In the genomic region with DNA sequence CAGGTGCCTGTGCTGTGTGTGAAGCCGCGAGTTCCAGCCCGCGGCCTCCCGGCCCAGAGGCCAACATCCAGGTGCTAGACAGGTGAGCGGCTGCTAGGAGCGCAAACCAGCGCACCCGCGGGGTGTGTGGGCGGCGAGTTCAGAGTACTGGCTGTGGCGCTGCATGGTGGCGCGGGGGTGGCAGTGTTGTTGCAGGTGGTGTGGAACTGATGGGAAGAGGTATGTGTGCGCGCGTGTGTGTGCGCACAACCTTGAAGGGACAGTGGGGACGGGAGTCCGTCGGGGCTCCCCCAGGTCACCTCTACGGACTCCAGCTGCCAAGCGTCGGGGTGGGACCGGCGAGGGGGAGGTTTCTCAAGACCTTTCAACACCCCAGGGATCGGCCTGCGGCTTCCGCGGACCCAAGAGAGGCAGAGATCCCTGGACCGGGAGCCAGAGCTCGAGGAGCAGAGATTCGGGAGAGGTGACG, we compare ENCODE assay signal across 8 cellular contexts. TPM values are rescaled to one million over a fixed set of nuclear protein-coding genes. Genes with fewer than 3 reads are reported as not detected.
DNase-seq lines count a peak whose midpoint lies in the region; ATAC-seq, FAIRE-seq and TF ChIP-seq lines count a peak whose summit lies in the region.

No MANE protein-coding gene starts in this region.

- no peaks in the 10 kb centered on the region for H3K9me3 ChIP-seq in heart left ventricle
- H3K9me3 ChIP-seq in GM12878 (replicated peaks; ENCODE audit: control insufficient read depth, insufficient read depth, low read length) = no peaks in the 10 kb centered on the region

- TF ChIP-seq EP300 in GM12878 (IDR thresholded peaks at IDR 0.05; ENCODE audit: borderline replicate concordance in 1 of 2, control insufficient read depth in 1 of 2, low read depth in 2 of 2, low read length in 2 of 2) = no peak

- in situ Hi-C loops in GM12878 (cut with MboI) = no loop called here

- H3K36me3 ChIP-seq in heart left ventricle = no peaks in the 10 kb centered on the region
- no peaks in the 10 kb centered on the region for H3K36me3 ChIP-seq in GM12878 (ENCODE audit: control insufficient read depth in 2 of 2, insufficient read depth in 2 of 2, low read length in 1 of 2)
- H3K36me3 ChIP-seq in urinary bladder (ENCODE audit: insufficient read depth) = no peaks in the 10 kb centered on the region

- H3K4me1 ChIP-seq in heart left ventricle (peaks cover 0 to 28% (median 15%) of the 10 kb centered on the region in 12 donors), GM12878 (ENCODE audit: control insufficient read depth, insufficient read depth, low read length) (no peaks in the 10 kb centered on the region), urinary bladder (ENCODE audit: insufficient read depth) (no peaks in the 10 kb centered on the region)

- TF ChIP-seq CTCF in heart left ventricle (IDR thresholded peaks at IDR 0.05) (no peak), GM12878 (IDR thresholded peaks at IDR 0.05 in 2 of 3, conservative IDR thresholded peaks at IDR 0.05 in 1 of 3; ENCODE audit: control insufficient read depth in 2 of 3, extremely low read depth in 1 of 3, insufficient read depth in 1 of 3, low read depth in 3 of 3, low read length in 3 of 3) (no peak)

- RAD21 ChIA-PET in GM12878 (lab: Charles Lee; ENCODE audit: unreplicated experiment) = interaction anchor here (1.8 kb wide), 1 partner anchor 37 kb away, joined by 7 read pairs; no protein-coding TSS in a partner anchor

- TF ChIP-seq POLR2A in heart left ventricle (IDR thresholded peaks at IDR 0.05) (no peak), GM12878 (IDR thresholded peaks at IDR 0.05; ENCODE audit: low read depth, low read length) (no peak)

- H3K9me3 Mint-ChIP-seq in naive B cell = peaks cover 0 to 2% (median 0%) of the 10 kb centered on the region in 7 donors

- H3K36me3 Mint-ChIP-seq in naive B cell = peaks cover 0 to 8% of the 10 kb centered on the region in 2 donors

- peaks cover 19 to 38% (median 36%) of the 10 kb centered on the region in 3 donors for H3K4me1 Mint-ChIP-seq in naive B cell

- SMC1A ChIA-PET in GM12878 (lab: Charles Lee; ENCODE audit: uncharacterized antibody, unreplicated experiment) = interaction anchor here (3.1 kb wide), 1 partner anchor 38 kb away, joined by 18 read pairs; no protein-coding TSS in a partner anchor

- peaks cover 61 to 95% (median 91%) of the 10 kb centered on the region in 3 donors for H3K27me3 Mint-ChIP-seq in naive B cell

- 2 to 4% (median 2%) methylated on average over 24 to 35 of the region's 35 CpGs for WGBS in heart left ventricle, 4 donors
- WGBS in GM12878 (ENCODE audit: insufficient coverage, insufficient replicate concordance, low lambda C conversion rate, missing lambda C conversion rate) = 7% methylated on average over 35 of the region's 35 CpGs
- WGBS in urinary bladder = 3% methylated on average over 35 of the region's 35 CpGs

- H2AFZ ChIP-seq in GM12878 (ENCODE audit: control insufficient read depth, low read depth, low read length) = no peak overlapping the region

- H3K4me2 ChIP-seq in GM12878 (ENCODE audit: control insufficient read depth, insufficient read depth) = peak overlapping the region; percentile 33; the same call in 1 of the 2 replicates

- TF ChIP-seq RAD21 in GM12878 (IDR thresholded peaks at IDR 0.05; ENCODE audit: insufficient read depth, low read depth, low read length) = no peak

- H3K4me3 ChIP-seq in heart left ventricle = peak overlapping the region in 11 of 12 donors; percentile 20 to 46 (median 39)
- no peak overlapping the region for H3K4me3 ChIP-seq in GM12878
- H3K4me3 ChIP-seq in urinary bladder (ENCODE audit: low read depth, low read length) = peak overlapping the region; percentile 4

- H3K27ac ChIP-seq in heart left ventricle (no peak overlapping the region), GM12878 (ENCODE audit: control insufficient read depth, insufficient read depth) (no peak overlapping the region), urinary bladder (ENCODE audit: low read depth) (no peak overlapping the region)

- peak overlapping the region in 2 of 6 donors; percentile 29 to 84 for H3K27ac Mint-ChIP-seq in naive B cell

- ATAC-seq in heart left ventricle = no peak
- ATAC-seq in Right ventricle myocardium superior (ENCODE audit: poor library complexity) = no peak
- no peak; the same call in 2 of the 3 replicates for ATAC-seq in GM12878
- ATAC-seq in naive B cell (ENCODE audit: low read depth in 2 of 2) = peak; percentile 25 to 40

- intact Hi-C loops in heart left ventricle (cut with DNase I) = no loop called here
- intact Hi-C loops in Right ventricle myocardium superior (cut with DNase I) = no loop called here
- intact Hi-C loops in GM12878 (cut with micrococcal nuclease; ENCODE audit: unreplicated experiment) = no loop called here

- BruUV-seq in GM12878 (replicated peaks; lab: Mats Ljungman, UMichigan) = no TSS peak

- H3K9ac ChIP-seq in GM12878 (ENCODE audit: control insufficient read depth, insufficient read depth, low read length) = no peak overlapping the region

- POLR2A ChIA-PET in GM12878 (lab: Charles Lee) = no interaction called here

- H3K27me3 ChIP-seq in heart left ventricle (peaks cover 45 to 100% (median 97%) of the 10 kb centered on the region in 9 donors), GM12878 (replicated peaks in 1 of 2; ENCODE audit: control insufficient read depth in 2 of 2, insufficient read depth in 2 of 2, low read length in 1 of 2) (peaks cover 40 to 41% of the 10 kb centered on the region in 2 experiments)

- FAIRE-seq in GM12878 (lab: Jason Lieb, UNC) = no peak

- DNase-seq in heart left ventricle (peak in 1 of 5 donors; percentile 65), Right ventricle myocardium superior (no peak), GM12878 (ENCODE audit: low read depth, low spot score) (no peak), naive B cell (no peak), OCI-M2 (lab: John Stamatoyannopoulos, UW; ENCODE audit: unreplicated experiment) (no peak), Kasumi-1 (lab: John Stamatoyannopoulos, UW) (no peak), NCI-H128 (lab: John Stamatoyannopoulos, UW; ENCODE audit: unreplicated experiment) (no peak)

- CTCF ChIA-PET in GM12878 (lab: Yijun Ruan, JAX) = interaction anchor here (0.6 kb wide), 1 partner anchor 8 kb away, joined by 3 read pairs; no protein-coding TSS in a partner anchor

- no peaks in the 10 kb centered on the region for H3K79me2 ChIP-seq in GM12878 (ENCODE audit: control insufficient read depth, insufficient read depth, low read length)

- H4K20me1 ChIP-seq in GM12878 (ENCODE audit: control insufficient read depth, insufficient read depth) = no peaks in the 10 kb centered on the region; the same call in 1 of the 2 replicates

- H3K4me3 Mint-ChIP-seq in naive B cell = peak overlapping the region; percentile 73 to 92 (median 86)

TF ChIP-seq in GM12878, 131 proteins besides CTCF, POLR2A, EP300 and RAD21 (continues in another document):
- TF ChIP-seq SUZ12 (IDR thresholded peaks at IDR 0.05; ENCODE audit: unreplicated experiment) = peak; percentile 42
- TF ChIP-seq MTA3 (IDR thresholded peaks at IDR 0.05; ENCODE audit: borderline replicate concordance, low read length) = no peak
- TF ChIP-seq, protein P1, sequence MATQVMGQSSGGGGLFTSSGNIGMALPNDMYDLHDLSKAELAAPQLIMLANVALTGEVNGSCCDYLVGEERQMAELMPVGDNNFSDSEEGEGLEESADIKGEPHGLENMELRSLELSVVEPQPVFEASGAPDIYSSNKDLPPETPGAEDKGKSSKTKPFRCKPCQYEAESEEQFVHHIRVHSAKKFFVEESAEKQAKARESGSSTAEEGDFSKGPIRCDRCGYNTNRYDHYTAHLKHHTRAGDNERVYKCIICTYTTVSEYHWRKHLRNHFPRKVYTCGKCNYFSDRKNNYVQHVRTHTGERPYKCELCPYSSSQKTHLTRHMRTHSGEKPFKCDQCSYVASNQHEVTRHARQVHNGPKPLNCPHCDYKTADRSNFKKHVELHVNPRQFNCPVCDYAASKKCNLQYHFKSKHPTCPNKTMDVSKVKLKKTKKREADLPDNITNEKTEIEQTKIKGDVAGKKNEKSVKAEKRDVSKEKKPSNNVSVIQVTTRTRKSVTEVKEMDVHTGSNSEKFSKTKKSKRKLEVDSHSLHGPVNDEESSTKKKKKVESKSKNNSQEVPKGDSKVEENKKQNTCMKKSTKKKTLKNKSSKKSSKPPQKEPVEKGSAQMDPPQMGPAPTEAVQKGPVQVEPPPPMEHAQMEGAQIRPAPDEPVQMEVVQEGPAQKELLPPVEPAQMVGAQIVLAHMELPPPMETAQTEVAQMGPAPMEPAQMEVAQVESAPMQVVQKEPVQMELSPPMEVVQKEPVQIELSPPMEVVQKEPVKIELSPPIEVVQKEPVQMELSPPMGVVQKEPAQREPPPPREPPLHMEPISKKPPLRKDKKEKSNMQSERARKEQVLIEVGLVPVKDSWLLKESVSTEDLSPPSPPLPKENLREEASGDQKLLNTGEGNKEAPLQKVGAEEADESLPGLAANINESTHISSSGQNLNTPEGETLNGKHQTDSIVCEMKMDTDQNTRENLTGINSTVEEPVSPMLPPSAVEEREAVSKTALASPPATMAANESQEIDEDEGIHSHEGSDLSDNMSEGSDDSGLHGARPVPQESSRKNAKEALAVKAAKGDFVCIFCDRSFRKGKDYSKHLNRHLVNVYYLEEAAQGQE (IDR thresholded peaks at IDR 0.05; ENCODE audit: low read depth, low read length) = no peak
- TF ChIP-seq SIX5 (IDR thresholded peaks at IDR 0.05; ENCODE audit: low read depth, low read length, severe bottlenecking) = no peak
- TF ChIP-seq BCL11A (IDR thresholded peaks at IDR 0.05; ENCODE audit: low read depth, low read length) = no peak
- no peak for TF ChIP-seq STAT3 (IDR thresholded peaks at IDR 0.05; ENCODE audit: low read depth, low read length)

RNA-seq across cellular contexts. Expression of a gene that starts 0.4 kb away (rescaled TPM):
- total RNA-seq in heart left ventricle (not detected), Right ventricle myocardium superior (not detected), GM12878 (2014; rRNA removed) (not detected in 2 replicates), GM12878 (2014; rRNA removed; fragmentation: Illumina TruSeq; extraction: Trizol) (not detected in 2 replicates), GM12878 (2021) (not detected in 2 replicates), urinary bladder (not detected)
- polyA plus RNA-seq in heart left ventricle (not detected), GM12878 (2011; rRNA removed) (0.03 TPM in 1 of 2 replicates, not detected in the other), GM12878 (2014; fragmentation: Illumina TruSeq; extraction: Trizol) (not detected in 2 replicates), GM12878 (2014; fragmentation: Nextera tagmentation; extraction: Ambion mirVana) (not detected), GM12878 (2014; rRNA removed) (not detected in 2 replicates), GM12878 (2016; fragmentation: Nextera tagmentation; extraction: Ambion mirVana) (not detected), naive B cell (ENCODE audit: low read depth in 6 of 6) (not detected), urinary bladder (not detected)
- not detected in 2 replicates for total RNA-seq in GM12878 (2013; cell fraction: nucleolus; rRNA removed)
- polyA plus RNA-seq in GM12878 (2011; ENCODE audit: low read depth) = not detected
- polyA plus RNA-seq in GM12878 (2011; cell fraction: cytosol; rRNA removed) = 0.06 TPM in 1 of 2 replicates, not detected in the other
- 0.07 TPM in 1 of 2 replicates, not detected in the other for polyA plus RNA-seq in GM12878 (2011; cell fraction: nucleus; rRNA removed)
- polyA plus RNA-seq in GM12878 (2012) = not detected in 2 replicates
- not detected in 2 replicates for polyA minus RNA-seq in GM12878 (2011; rRNA and poly(A)+ RNA removed)
- not detected in 2 replicates for polyA minus RNA-seq in GM12878 (2011; cell fraction: cytosol; rRNA and poly(A)+ RNA removed)
- polyA minus RNA-seq in GM12878 (2011; cell fraction: nucleus; rRNA and poly(A)+ RNA removed) = not detected in 2 replicates

Comparison
In these comparisons a context has a peak if more than half of its experiments do, and no peak if none do; other contexts are left out.
1. ATAC-seq: peak in naive B cell (2 of 2); none in heart left ventricle (0 of 4), Right ventricle myocardium superior (single experiment) and GM12878 (single experiment).